Comparison of ENCODE assay signal across 8 cellular contexts in the genomic region with DNA sequence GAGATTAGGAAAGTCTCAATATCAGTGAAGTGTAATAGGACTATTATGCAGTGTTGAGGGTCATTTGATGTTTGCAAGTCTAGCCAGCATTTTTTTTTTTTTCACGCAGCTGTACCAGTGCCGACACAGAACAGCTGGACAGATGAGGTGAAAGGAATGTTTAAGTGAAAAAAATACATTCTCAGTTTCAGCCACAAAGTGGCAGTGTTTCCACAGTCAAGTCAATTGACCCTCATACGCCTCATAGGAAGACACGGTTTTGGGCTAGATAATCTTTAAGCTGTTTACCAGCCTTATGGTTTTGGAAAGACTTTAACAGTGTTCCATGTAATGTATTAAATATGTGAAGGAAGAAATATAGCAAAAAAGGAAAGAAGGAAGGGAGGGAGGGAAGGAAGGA.
DNase-seq lines count a peak whose midpoint lies in the region; ATAC-seq, FAIRE-seq and TF ChIP-seq lines count a peak whose summit lies in the region.

No MANE protein-coding gene starts in this region.

- no peaks in the 10 kb centered on the region for H3K4me1 ChIP-seq in HepG2 (ENCODE audit: insufficient read depth, low read length)

- TF ChIP-seq CTCF in HepG2 (CRISPR knock-in tag; IDR thresholded peaks at IDR 0.05): peak; percentile 73

- intact Hi-C loops in HepG2 (cut with micrococcal nuclease; ENCODE audit: unreplicated experiment): loop anchor here (1.0 kb wide), 3 partner anchors 153 to 295 kb away; no protein-coding TSS in a partner anchor

- H3K4me2 ChIP-seq in HepG2 (ENCODE audit: low read depth, low read length): no peak overlapping the region

- ATAC-seq in GM18508 (IDR thresholded peaks at IDR 0.05; ENCODE audit: insufficient read depth, unreplicated experiment) (peak; percentile 97), HG02870 (IDR thresholded peaks at IDR 0.05; ENCODE audit: unreplicated experiment) (peak; percentile 89), HepG2 (peak; percentile 94)

- H3K27ac ChIP-seq in HepG2 (ENCODE audit: extremely low read length, insufficient read depth, low read length): no peak overlapping the region

- in situ Hi-C loops in ACHN (cut with HindIII; ENCODE audit: low pct_ligation_motif_present, low pct_unique_long_range_greater_than_20kb, low sequenced_read_pairs): no loop called here
- in situ Hi-C loops in HepG2 (cut with HindIII; ENCODE audit: extremely low pct_ligation_motif_present, low pct_unique_long_range_greater_than_20kb): loop anchor here (5.0 kb wide), 1 partner anchor 295 kb away; no protein-coding TSS in a partner anchor

- H3K9me3 ChIP-seq in HepG2 (ENCODE audit: low read length): no peaks in the 10 kb centered on the region

- no peak for TF ChIP-seq POLR2A in HepG2 (IDR thresholded peaks at IDR 0.05; ENCODE audit: insufficient read depth in 1 of 2, low read depth in 2 of 2, low read length in 2 of 2)

- under 1% methylated on average over 4 of the region's 4 CpGs for WGBS in HepG2 (ENCODE audit: low lambda C conversion rate)

- TF ChIP-seq EP300 in HepG2 (IDR thresholded peaks at IDR 0.05; ENCODE audit: low read depth in 2 of 2, low read length in 2 of 2) (no peak), HepG2 (CRISPR knock-in tag; IDR thresholded peaks at IDR 0.05; ENCODE audit: borderline replicate concordance) (no peak)

- no peak overlapping the region for H3K9ac ChIP-seq in HepG2 (ENCODE audit: insufficient read depth, low read depth, low read length)

- H3K27me3 ChIP-seq in HepG2 (ENCODE audit: control insufficient read depth in 1 of 2, insufficient read depth in 2 of 2, low read length in 2 of 2): no peaks in the 10 kb centered on the region

- H3K4me3 ChIP-seq in HepG2 (replicated peaks in 1 of 3; ENCODE audit: insufficient read depth in 1 of 3, low read depth in 2 of 3, low read length in 3 of 3): no peak overlapping the region

- peak; percentile 50; the same call in 1 of the 2 replicates for TF ChIP-seq RAD21 in HepG2 (CRISPR knock-in tag; IDR thresholded peaks at IDR 0.05)

- POLR2A ChIA-PET in HepG2 (lab: Yijun Ruan, JAX): no interaction called here

- H2AFZ ChIP-seq in HepG2 (ENCODE audit: low read length): no peak overlapping the region

- DNase-seq in ACHN: peak; percentile 36
- DNase-seq in NCI-H187 treated with DMSO at 0.1 percent for 48 hours (lab: John Stamatoyannopoulos, UW): peak; percentile 55
- DNase-seq in brain pericyte (ENCODE audit: low read depth, low spot score): peak; percentile 36
- peak; percentile 53 for DNase-seq in HepG2 (ENCODE audit: low spot score)
- DNase-seq in occipital lobe (lab: John Stamatoyannopoulos, UW): no peak
- DNase-seq in HK-2 (ENCODE audit: unreplicated experiment): no peak

- H4K20me1 ChIP-seq in HepG2 (ENCODE audit: insufficient read depth, low read length): no peaks in the 10 kb centered on the region

- CTCF ChIA-PET in HepG2 (lab: Yijun Ruan, JAX; ENCODE audit: low intra/inter-chr PET ratio, low total read pairs): interaction anchor here (1.8 to 2.0 kb wide), 2 partner anchors 245 to 294 kb away, joined by 13 to 30 read pairs; no protein-coding TSS in a partner anchor

- BruUV-seq in HepG2 (replicated peaks; lab: Mats Ljungman, UMichigan): no TSS peak

- no peaks in the 10 kb centered on the region for H3K79me2 ChIP-seq in HepG2 (ENCODE audit: insufficient read depth, low read length)

- no peaks in the 10 kb centered on the region for H3K36me3 ChIP-seq in HepG2 (replicated peaks in 1 of 2; ENCODE audit: control insufficient read depth in 1 of 2, insufficient read depth in 2 of 2, low read length in 2 of 2)

- peak; percentile 68 for FAIRE-seq in HepG2 (lab: Jason Lieb, UNC)

TF ChIP-seq in HepG2, 621 proteins besides CTCF, POLR2A, EP300 and RAD21 (continues in another document):
- TF ChIP-seq E2F1 (CRISPR knock-in tag; IDR thresholded peaks at IDR 0.05) (no peak), FOXM1 (CRISPR knock-in tag; IDR thresholded peaks at IDR 0.05) (no peak), CBX5 (CRISPR knock-in tag; IDR thresholded peaks at IDR 0.05; ENCODE audit: borderline replicate concordance) (no peak), PRDM10 (CRISPR knock-in tag; IDR thresholded peaks at IDR 0.05; ENCODE audit: low read depth) (no peak), ZNF720 (CRISPR knock-in tag; IDR thresholded peaks at IDR 0.05) (no peak), SRSF9 (IDR thresholded peaks at IDR 0.05; ENCODE audit: borderline replicate concordance, insufficient read depth, low read depth, low read length, poor library complexity, severe bottlenecking) (no peak), STAG1 (CRISPR knock-in tag; IDR thresholded peaks at IDR 0.05) (peak; percentile 74), SMC3 (IDR thresholded peaks at IDR 0.05; ENCODE audit: low read length) (peak; percentile 70; the same call in 1 of the 2 replicates), ZNF292 (CRISPR knock-in tag; IDR thresholded peaks at IDR 0.05; ENCODE audit: borderline replicate concordance, low read depth) (no peak), ARNTL (CRISPR knock-in tag; IDR thresholded peaks at IDR 0.05) (no peak), HNRNPL (IDR thresholded peaks at IDR 0.05; ENCODE audit: low read depth, low read length) (no peak), EEA1 (CRISPR knock-in tag; IDR thresholded peaks at IDR 0.05; ENCODE audit: borderline replicate concordance) (no peak), SKI (IDR thresholded peaks at IDR 0.05; ENCODE audit: partially characterized antibody) (no peak), PITX1 (CRISPR knock-in tag; IDR thresholded peaks at IDR 0.05) (no peak)
- TF ChIP-seq, protein P1, sequence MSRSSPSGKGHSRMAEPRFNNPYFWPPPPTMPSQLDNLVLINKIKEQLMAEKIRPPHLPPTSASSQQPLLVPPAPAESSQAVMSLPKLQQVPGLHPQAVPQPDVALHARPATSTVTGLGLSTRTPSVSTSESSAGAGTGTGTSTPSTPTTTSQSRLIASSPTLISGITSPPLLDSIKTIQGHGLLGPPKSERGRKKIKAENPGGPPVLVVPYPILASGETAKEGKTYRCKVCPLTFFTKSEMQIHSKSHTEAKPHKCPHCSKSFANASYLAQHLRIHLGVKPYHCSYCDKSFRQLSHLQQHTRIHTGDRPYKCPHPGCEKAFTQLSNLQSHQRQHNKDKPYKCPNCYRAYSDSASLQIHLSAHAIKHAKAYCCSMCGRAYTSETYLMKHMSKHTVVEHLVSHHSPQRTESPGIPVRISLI (CRISPR knock-in tag; IDR thresholded peaks at IDR 0.05; ENCODE audit: borderline replicate concordance): 0 out of 2 replicates have a peak, but pooled peaks have one; percentile 24
- TF ChIP-seq, protein P2, sequence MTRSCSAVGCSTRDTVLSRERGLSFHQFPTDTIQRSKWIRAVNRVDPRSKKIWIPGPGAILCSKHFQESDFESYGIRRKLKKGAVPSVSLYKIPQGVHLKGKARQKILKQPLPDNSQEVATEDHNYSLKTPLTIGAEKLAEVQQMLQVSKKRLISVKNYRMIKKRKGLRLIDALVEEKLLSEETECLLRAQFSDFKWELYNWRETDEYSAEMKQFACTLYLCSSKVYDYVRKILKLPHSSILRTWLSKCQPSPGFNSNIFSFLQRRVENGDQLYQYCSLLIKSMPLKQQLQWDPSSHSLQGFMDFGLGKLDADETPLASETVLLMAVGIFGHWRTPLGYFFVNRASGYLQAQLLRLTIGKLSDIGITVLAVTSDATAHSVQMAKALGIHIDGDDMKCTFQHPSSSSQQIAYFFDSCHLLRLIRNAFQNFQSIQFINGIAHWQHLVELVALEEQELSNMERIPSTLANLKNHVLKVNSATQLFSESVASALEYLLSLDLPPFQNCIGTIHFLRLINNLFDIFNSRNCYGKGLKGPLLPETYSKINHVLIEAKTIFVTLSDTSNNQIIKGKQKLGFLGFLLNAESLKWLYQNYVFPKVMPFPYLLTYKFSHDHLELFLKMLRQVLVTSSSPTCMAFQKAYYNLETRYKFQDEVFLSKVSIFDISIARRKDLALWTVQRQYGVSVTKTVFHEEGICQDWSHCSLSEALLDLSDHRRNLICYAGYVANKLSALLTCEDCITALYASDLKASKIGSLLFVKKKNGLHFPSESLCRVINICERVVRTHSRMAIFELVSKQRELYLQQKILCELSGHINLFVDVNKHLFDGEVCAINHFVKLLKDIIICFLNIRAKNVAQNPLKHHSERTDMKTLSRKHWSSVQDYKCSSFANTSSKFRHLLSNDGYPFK (CRISPR knock-in tag; IDR thresholded peaks at IDR 0.05; ENCODE audit: borderline replicate concordance): no peak

Comparison
In these comparisons a context has a peak if more than half of its experiments do, and no peak if none do; other contexts are left out.
1. DNase-seq: peak in ACHN (single experiment), NCI-H187 treated with DMSO at 0.1 percent for 48 hours (single experiment), brain pericyte (single experiment) and HepG2 (single experiment); none in occipital lobe (single experiment) and HK-2 (single experiment).
2. Peak in every context shown above with its lines, with median percentiles within 50 percentile points of each other: ATAC-seq.